ENCODE assay signal across 23 cellular contexts in genomic region chr3:34131091-34131490, GRCh38.
DNase-seq lines count a peak whose midpoint lies in the region; ATAC-seq, FAIRE-seq and TF ChIP-seq lines count a peak whose summit lies in the region.
"Had no signal": no experiment of that assay in that cellular context is flagged by ENCODE, and none has a peak within 500 bp of the region (broad histone marks: within the 10 kb centered on the region; RNA-seq: fewer than 3 reads in every experiment).

No MANE protein-coding gene starts in this region.

- no peaks in the 10 kb centered on the region for H3K36me3 Mint-ChIP-seq in activated naive CD4-positive, alpha-beta T cell treated with anti-CD3 and anti-CD28 coated beads, Interleukin-2, amount 10 ng/mL, durations not matched to agents 7 days and 5 days
- H3K36me3 Mint-ChIP-seq: CD4-positive, CD25-positive, alpha-beta regulatory T cell; CD8-positive, alpha-beta T cell had no signal

- in situ Hi-C loops in HepG2 (cut with HindIII; ENCODE audit: extremely low pct_ligation_motif_present, low pct_unique_long_range_greater_than_20kb), result no loop called here

- POLR2A ChIA-PET in HepG2 (lab: Yijun Ruan, JAX), result no interaction called here

- CTCF ChIA-PET in HepG2 (lab: Yijun Ruan, JAX; ENCODE audit: low intra/inter-chr PET ratio, low total read pairs), result no interaction called here
- CTCF ChIA-PET in activated naive CD4-positive, alpha-beta T cell treated with anti-CD3 and anti-CD28 coated beads, Interleukin-2, amount 10 ng/mL, durations not matched to agents 7 days and 5 days (lab: Charles Lee), result no interaction called here

- no peaks in the 10 kb centered on the region for H3K9me3 Mint-ChIP-seq in activated naive CD4-positive, alpha-beta T cell treated with anti-CD3 and anti-CD28 coated beads, Interleukin-2, amount 10 ng/mL, durations not matched to agents 7 days and 5 days

- H2BK120ac ChIP-seq in mesendoderm (ENCODE audit: low read depth, low read length), result no peak overlapping the region

- no peak overlapping the region for H3K27ac Mint-ChIP-seq in activated naive CD4-positive, alpha-beta T cell treated with anti-CD3 and anti-CD28 coated beads, Interleukin-2, amount 10 ng/mL, durations not matched to agents 7 days and 5 days
- H3K27ac Mint-ChIP-seq: B cell; CD4-positive, CD25-positive, alpha-beta regulatory T cell; CD8-positive, alpha-beta T cell had no signal

- no peak overlapping the region for H3K4me3 Mint-ChIP-seq in activated naive CD4-positive, alpha-beta T cell treated with anti-CD3 and anti-CD28 coated beads, Interleukin-2, amount 10 ng/mL, durations not matched to agents 7 days and 5 days
- H3K4me3 Mint-ChIP-seq: B cell; CD4-positive, CD25-positive, alpha-beta regulatory T cell; CD8-positive, alpha-beta T cell had no signal

- H3F3A ChIP-seq in smooth muscle cell (ENCODE audit: low read depth), result no peaks in the 10 kb centered on the region

- H3K27me3 Mint-ChIP-seq in activated naive CD4-positive, alpha-beta T cell treated with anti-CD3 and anti-CD28 coated beads, Interleukin-2, amount 10 ng/mL, durations not matched to agents 7 days and 5 days, result no peaks in the 10 kb centered on the region
- H3K27me3 Mint-ChIP-seq: B cell; CD4-positive, CD25-positive, alpha-beta regulatory T cell had no signal

- H4K5ac ChIP-seq in mesendoderm (ENCODE audit: low read length), result no peak overlapping the region

- H3K4ac ChIP-seq in mesendoderm (ENCODE audit: low read depth, low read length), result no peak overlapping the region

- DNase-seq in HepG2 (ENCODE audit: low spot score), result no peak
- DNase-seq in right lobe of liver, result no peak
- peak; percentile 76 for DNase-seq in mesendoderm
- DNase-seq in smooth muscle cell (lab: John Stamatoyannopoulos, UW; ENCODE audit: unreplicated experiment), result no peak
- no peak for DNase-seq in NCI-H510A (lab: John Stamatoyannopoulos, UW)
- no peak for DNase-seq in activated naive CD4-positive, alpha-beta T cell treated with anti-CD3 and anti-CD28 coated beads, Interleukin-2, amount 10 ng/mL, durations not matched to agents 7 days and 5 days
- DNase-seq: Caco-2; CD4-positive, CD25-positive, alpha-beta regulatory T cell; CD8-positive, alpha-beta T cell; DMS153; DND-41; GM23248; H7; HCEC 1CT had no signal

- H3K9ac ChIP-seq in HepG2 (ENCODE audit: insufficient read depth, low read depth, low read length), result no peak overlapping the region
- H3K9ac ChIP-seq in mesendoderm (ENCODE audit: low read length), result no peak overlapping the region
- no peak overlapping the region for H3K9ac ChIP-seq in smooth muscle cell (ENCODE audit: low read depth)
- H3K9ac ChIP-seq: BLaER1, GM23248 had no signal

- no peak overlapping the region for H3K18ac ChIP-seq in mesendoderm (ENCODE audit: low read length)

- H3K9me3 ChIP-seq in HepG2 (ENCODE audit: low read length), result no peaks in the 10 kb centered on the region
- no peaks in the 10 kb centered on the region for H3K9me3 ChIP-seq in right lobe of liver
- peaks cover 5% of the 10 kb centered on the region for H3K9me3 ChIP-seq in smooth muscle cell (replicated peaks; ENCODE audit: low read depth)
- H3K9me3 ChIP-seq: Caco-2 had no signal

- intact Hi-C loops in HepG2 (cut with micrococcal nuclease; ENCODE audit: unreplicated experiment), result no loop called here
- intact Hi-C loops in right lobe of liver (cut with DNase I), result no loop called here

- H3K4me2 ChIP-seq in HepG2 (ENCODE audit: low read depth, low read length) (no peak overlapping the region), mesendoderm (ENCODE audit: low read length) (no peak overlapping the region), smooth muscle cell (peak overlapping the region; percentile 33)
- H3K4me2 ChIP-seq: BLaER1 had no signal

- TF ChIP-seq CTCF in HepG2 (CRISPR knock-in tag; IDR thresholded peaks at IDR 0.05), result no peak
- TF ChIP-seq CTCF in right lobe of liver (IDR thresholded peaks at IDR 0.05), result no peak
- TF ChIP-seq CTCF in smooth muscle cell (IDR thresholded peaks at IDR 0.05; ENCODE audit: borderline replicate concordance, insufficient read depth, poor library complexity, severe bottlenecking), result no peak

- FAIRE-seq in HepG2 (lab: Jason Lieb, UNC), result no peak
- FAIRE-seq: A204.1, G401.6, GM12878, GM19239, H1 had no signal

- H4K8ac ChIP-seq in mesendoderm (ENCODE audit: low read depth, low read length), result no peak overlapping the region

- no peak for TF ChIP-seq RAD21 in HepG2 (CRISPR knock-in tag; IDR thresholded peaks at IDR 0.05)

- H3K27me3 ChIP-seq in HepG2 (ENCODE audit: control insufficient read depth in 1 of 2, insufficient read depth in 2 of 2, low read length in 2 of 2) (no peaks in the 10 kb centered on the region), right lobe of liver (no peaks in the 10 kb centered on the region), mesendoderm (ENCODE audit: insufficient read depth, low read length, poor library complexity) (no peaks in the 10 kb centered on the region), smooth muscle cell (ENCODE audit: low read depth) (no peaks in the 10 kb centered on the region)
- H3K27me3 ChIP-seq: BLaER1 had no signal

- H3K4me1 ChIP-seq in HepG2 (ENCODE audit: insufficient read depth, low read length), result no peaks in the 10 kb centered on the region
- H3K4me1 ChIP-seq in right lobe of liver, result no peaks in the 10 kb centered on the region
- H3K4me1 ChIP-seq in mesendoderm (ENCODE audit: control insufficient read depth, low read depth, low read length), result no peaks in the 10 kb centered on the region
- H3K4me1 ChIP-seq in smooth muscle cell (ENCODE audit: low read depth), result no peaks in the 10 kb centered on the region
- H3K4me1 ChIP-seq: BLaER1, Caco-2 had no signal

- no TSS peak for BruUV-seq in HepG2 (replicated peaks; lab: Mats Ljungman, UMichigan)

- ATAC-seq in HepG2 (no peak), right lobe of liver (no peak)
- ATAC-seq: CD8-positive, alpha-beta T cell; GM12878 had no signal

- no peaks in the 10 kb centered on the region for H3K79me1 ChIP-seq in mesendoderm (ENCODE audit: low read length)

- no peaks in the 10 kb centered on the region for H3K4me1 Mint-ChIP-seq in activated naive CD4-positive, alpha-beta T cell treated with anti-CD3 and anti-CD28 coated beads, Interleukin-2, amount 10 ng/mL, durations not matched to agents 7 days and 5 days
- H3K4me1 Mint-ChIP-seq: B cell; CD4-positive, CD25-positive, alpha-beta regulatory T cell had no signal

- no peak overlapping the region for H2AFZ ChIP-seq in HepG2 (ENCODE audit: low read length)
- H2AFZ ChIP-seq in smooth muscle cell (ENCODE audit: low read depth), result no peak overlapping the region
- H2AFZ ChIP-seq: GM23248 had no signal

- H3K79me2 ChIP-seq in HepG2 (ENCODE audit: insufficient read depth, low read length) (no peaks in the 10 kb centered on the region), mesendoderm (ENCODE audit: control insufficient read depth, insufficient read depth, low read length) (no peaks in the 10 kb centered on the region), smooth muscle cell (ENCODE audit: low read depth) (no peaks in the 10 kb centered on the region)

- no peaks in the 10 kb centered on the region for H4K20me1 ChIP-seq in HepG2 (ENCODE audit: insufficient read depth, low read length)
- H4K20me1 ChIP-seq in smooth muscle cell (ENCODE audit: low read depth), result no peaks in the 10 kb centered on the region
- H4K20me1 ChIP-seq: BLaER1 had no signal

- no peak overlapping the region for H2AK5ac ChIP-seq in mesendoderm (ENCODE audit: low read length)

- H3K23ac ChIP-seq in mesendoderm (ENCODE audit: low read length), result no peak overlapping the region

- H3K27ac ChIP-seq in HepG2 (ENCODE audit: extremely low read length, insufficient read depth, low read length) (no peak overlapping the region), right lobe of liver (no peak overlapping the region), mesendoderm (ENCODE audit: low read depth, low read length) (no peak overlapping the region), smooth muscle cell (ENCODE audit: low read depth) (no peak overlapping the region)
- H3K27ac ChIP-seq: 22Rv1, BLaER1, C4-2B, GM23248 had no signal

- H2BK5ac ChIP-seq in mesendoderm (ENCODE audit: low read length), result no peak overlapping the region

- H3K4me3 ChIP-seq in HepG2 (replicated peaks in 1 of 3; ENCODE audit: insufficient read depth in 1 of 3, low read depth in 2 of 3, low read length in 3 of 3) (no peak overlapping the region), right lobe of liver (no peak overlapping the region), mesendoderm (ENCODE audit: low read length) (no peak overlapping the region), smooth muscle cell (no peak overlapping the region)
- H3K4me3 ChIP-seq: BLaER1, GM12878, GM23248 had no signal

- H3K56ac ChIP-seq in mesendoderm (ENCODE audit: low read length), result no peak overlapping the region

- H3K36me3 ChIP-seq in HepG2 (replicated peaks in 1 of 2; ENCODE audit: control insufficient read depth in 1 of 2, insufficient read depth in 2 of 2, low read length in 2 of 2) (no peaks in the 10 kb centered on the region), right lobe of liver (no peaks in the 10 kb centered on the region), mesendoderm (ENCODE audit: control insufficient read depth, insufficient read depth, low read length) (no peaks in the 10 kb centered on the region), smooth muscle cell (ENCODE audit: low read depth) (no peaks in the 10 kb centered on the region)
- H3K36me3 ChIP-seq: BLaER1 had no signal

- no peak overlapping the region for H2BK15ac ChIP-seq in mesendoderm (replicated peaks; ENCODE audit: low read depth)

- TF ChIP-seq EP300 in HepG2 (IDR thresholded peaks at IDR 0.05; ENCODE audit: low read depth in 2 of 2, low read length in 2 of 2) (no peak), HepG2 (CRISPR knock-in tag; IDR thresholded peaks at IDR 0.05; ENCODE audit: borderline replicate concordance) (no peak)

- TF ChIP-seq POLR2A in HepG2 (IDR thresholded peaks at IDR 0.05; ENCODE audit: insufficient read depth in 1 of 2, low read depth in 2 of 2, low read length in 2 of 2) (no peak), right lobe of liver (IDR thresholded peaks at IDR 0.05) (no peak)

TF ChIP-seq in HepG2, 621 proteins besides CTCF, POLR2A, EP300 and RAD21:
- no peak for TF ChIP-seq MXD1 (CRISPR knock-in tag; IDR thresholded peaks at IDR 0.05)
- peak; percentile 71; the same call in 1 of the 2 replicates for TF ChIP-seq FOXP1 (IDR thresholded peaks at IDR 0.05)
- no peak for TF ChIP-seq FOXP1 (CRISPR knock-in tag; IDR thresholded peaks at IDR 0.05)
